12 cellular contexts compared by ENCODE assay signal in genomic region chr9:69674112-69674511, GRCh38. TPM values are rescaled to one million over a fixed set of nuclear protein-coding genes. Genes with fewer than 3 reads are reported as not detected.
DNase-seq lines count a peak whose midpoint lies in the region; ATAC-seq and TF ChIP-seq lines count a peak whose summit lies in the region.
"Had no signal": no experiment of that assay in that cellular context is flagged by ENCODE, and none has a peak within 500 bp of the region (broad histone marks: within the 10 kb centered on the region; RNA-seq: fewer than 3 reads in every experiment).

No MANE protein-coding gene starts in this region.

- intact Hi-C loops in lower lobe of right lung (cut with DNase I), result no loop called here

- H3K9ac ChIP-seq in GM23248, result no peak overlapping the region

- TF ChIP-seq CTCF in VCaP (conservative IDR thresholded peaks at IDR 0.05) (peak; percentile 49), lower lobe of right lung (IDR thresholded peaks at IDR 0.05) (no peak), RWPE1 (conservative IDR thresholded peaks at IDR 0.05; ENCODE audit: low read depth) (no peak)

- H3K27me3 ChIP-seq in GM23248 (replicated peaks; ENCODE audit: insufficient read depth) (no peaks in the 10 kb centered on the region), lower lobe of right lung (ENCODE audit: low read depth) (no peaks in the 10 kb centered on the region)

- no peaks in the 10 kb centered on the region for H4K20me1 ChIP-seq in GM23248 (ENCODE audit: insufficient read depth)

- H3K9me2 ChIP-seq in GM23248 (ENCODE audit: insufficient read depth), result no peaks in the 10 kb centered on the region

- WGBS in GM23248 (ENCODE audit: low coverage in 1 of 2, low lambda C conversion rate in 2 of 2, missing lambda C conversion rate in 2 of 2), 2 experiments, result 89 to 91% methylated on average over 8 of the region's 8 CpGs

- no peaks in the 10 kb centered on the region for H3K36me3 ChIP-seq in GM23248 (ENCODE audit: low read depth)
- H3K36me3 ChIP-seq in lower lobe of right lung, result no peaks in the 10 kb centered on the region

- POLR2A ChIA-PET in RWPE1 (lab: Yijun Ruan, JAX; ENCODE audit: low non-redundant PET), result no interaction called here

- CTCF ChIA-PET in RWPE1 (lab: Yijun Ruan, JAX), result interaction anchor here (0.6 to 1.3 kb wide), 4 partner anchors 13 to 969 kb away, joined by 3 to 4 read pairs (median 3); partner anchors contain the start of gene PIP5K1B

- H2AFZ ChIP-seq in GM23248, result peak overlapping the region; percentile 61; the same call in 1 of the 2 replicates

- peak overlapping the region; percentile 48 for H3K4me2 ChIP-seq in GM23248 (ENCODE audit: unreplicated experiment)

- DNase-seq in NCI-H1092 treated with DMSO at 0.1 percent for 48 hours (lab: John Stamatoyannopoulos, UW), result peak; percentile 2
- DNase-seq in NCI-H1092 (lab: John Stamatoyannopoulos, UW), result no peak
- no peak for DNase-seq in GM23248
- no peak for DNase-seq in lower lobe of right lung
- no peak for DNase-seq in RWPE1 (ENCODE audit: low spot score)
- no peak for DNase-seq in GDM1 (lab: John Stamatoyannopoulos, UW)
- no peak for DNase-seq in 8988T
- DNase-seq: effector memory CD4-positive, alpha-beta T cell; NCI-H524 treated with DMSO at 0.1 percent for 48 hours; occipital lobe; stimulated activated CD4-positive, alpha-beta T cell treated with anti-CD3 and anti-CD28 coated beads, Interleukin-2, amount 100 ng/mL, for 48 hours had no signal

- in situ Hi-C loops in GM23248 (cut with MboI), result no loop called here

- peaks cover 27% of the 10 kb centered on the region for H3F3A ChIP-seq in GM23248 (ENCODE audit: insufficient read depth)

- H3K79me2 ChIP-seq in GM23248 (ENCODE audit: insufficient read depth), result peaks cover 4% of the 10 kb centered on the region; the same call in 1 of the 2 replicates

- H3K27ac ChIP-seq in GM23248, result no peak overlapping the region
- peak overlapping the region; percentile 88 for H3K27ac ChIP-seq in VCaP
- H3K27ac ChIP-seq in lower lobe of right lung, result peak overlapping the region; percentile 1
- H3K27ac ChIP-seq in RWPE1, result no peak overlapping the region

- H3K9me3 ChIP-seq in GM23248 (ENCODE audit: low read depth), result no peaks in the 10 kb centered on the region
- no peaks in the 10 kb centered on the region for H3K9me3 ChIP-seq in lower lobe of right lung

- H3K4me1 ChIP-seq in GM23248 (ENCODE audit: insufficient read depth) (peaks cover 26% of the 10 kb centered on the region), lower lobe of right lung (peaks cover 13% of the 10 kb centered on the region)

- H3K4me3 ChIP-seq in GM23248 (no peak overlapping the region), lower lobe of right lung (no peak overlapping the region)

- no peak for ATAC-seq in lower lobe of right lung

RNA-seq across cellular contexts. Expression of gene APBA1, which starts 1.9 kb away (rescaled TPM):
- 4.3 and 11.3 TPM in 2 replicates for total RNA-seq in GM23248 (2014; rRNA removed; shearing (Covaris generic))
- polyA plus RNA-seq in GM23248 (2016; fragmentation: Nextera tagmentation; extraction: Ambion mirVana), result 0.93 and 1.6 TPM in 2 replicates
- total RNA-seq in lower lobe of right lung, result 4.3 TPM

Comparison
In these comparisons a context has a peak if more than half of its experiments do, and no peak if none do; other contexts are left out.
1. H3K27ac ChIP-seq: peak in VCaP (single experiment) and lower lobe of right lung (single experiment); none in GM23248 (single experiment) and RWPE1 (single experiment).